In the genomic region with DNA sequence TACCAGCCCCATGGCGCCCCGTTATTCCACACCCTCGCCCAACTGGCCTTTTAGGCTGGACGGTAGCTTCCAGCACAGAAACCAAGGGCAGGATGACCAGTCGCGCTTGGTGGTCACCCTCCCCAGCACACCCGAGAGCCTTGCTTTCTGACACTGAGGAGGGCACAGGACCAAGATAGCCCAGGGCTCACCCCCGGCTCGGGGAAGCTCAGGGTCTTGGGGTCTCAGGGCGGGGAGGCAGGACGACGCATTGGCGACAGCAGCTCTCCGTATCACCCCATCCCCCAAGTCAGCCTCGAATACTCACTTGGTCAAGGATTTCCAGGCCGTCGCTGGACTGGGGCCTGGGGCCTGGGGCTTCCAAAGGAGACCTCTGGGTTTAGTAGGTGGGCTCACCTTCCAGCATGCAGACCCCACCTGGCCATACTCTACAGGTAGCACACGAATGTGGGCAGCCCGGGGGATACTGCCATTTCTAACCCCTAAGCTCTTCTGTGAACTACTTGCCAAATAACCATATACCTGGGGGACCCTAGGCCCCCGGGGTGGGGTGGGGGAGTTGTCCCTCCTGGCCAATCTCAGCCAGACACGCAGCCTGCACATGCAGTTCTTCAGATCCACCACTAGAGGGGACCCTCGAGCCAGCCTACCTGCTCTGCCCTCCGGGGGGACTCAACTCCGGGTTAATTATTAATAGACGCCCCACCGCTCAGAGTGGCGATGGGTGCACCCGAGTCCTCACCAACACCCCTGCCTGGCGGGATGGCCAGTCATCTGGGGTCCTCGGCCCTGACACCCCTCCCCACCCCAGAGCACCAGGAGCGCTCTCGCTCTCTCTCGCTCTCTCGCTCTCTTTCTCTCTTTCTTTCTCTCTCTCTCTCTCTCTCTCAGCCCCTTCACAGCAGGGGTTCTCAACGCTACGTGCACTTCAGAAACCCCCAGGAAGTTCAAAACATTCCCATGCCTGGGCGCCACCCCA, we compare ENCODE assay signal across 1 cellular context.
A peak's percentile ranks its signal among the peaks of the same experiment; 100 is the strongest.
TF ChIP-seq lines count a peak whose summit lies in the region.

No MANE protein-coding gene starts in this region.

TF ChIP-seq in HEK293, 187 proteins besides CTCF, POLR2A, EP300 and RAD21 (continued from another document):
- TF ChIP-seq, protein P1, sequence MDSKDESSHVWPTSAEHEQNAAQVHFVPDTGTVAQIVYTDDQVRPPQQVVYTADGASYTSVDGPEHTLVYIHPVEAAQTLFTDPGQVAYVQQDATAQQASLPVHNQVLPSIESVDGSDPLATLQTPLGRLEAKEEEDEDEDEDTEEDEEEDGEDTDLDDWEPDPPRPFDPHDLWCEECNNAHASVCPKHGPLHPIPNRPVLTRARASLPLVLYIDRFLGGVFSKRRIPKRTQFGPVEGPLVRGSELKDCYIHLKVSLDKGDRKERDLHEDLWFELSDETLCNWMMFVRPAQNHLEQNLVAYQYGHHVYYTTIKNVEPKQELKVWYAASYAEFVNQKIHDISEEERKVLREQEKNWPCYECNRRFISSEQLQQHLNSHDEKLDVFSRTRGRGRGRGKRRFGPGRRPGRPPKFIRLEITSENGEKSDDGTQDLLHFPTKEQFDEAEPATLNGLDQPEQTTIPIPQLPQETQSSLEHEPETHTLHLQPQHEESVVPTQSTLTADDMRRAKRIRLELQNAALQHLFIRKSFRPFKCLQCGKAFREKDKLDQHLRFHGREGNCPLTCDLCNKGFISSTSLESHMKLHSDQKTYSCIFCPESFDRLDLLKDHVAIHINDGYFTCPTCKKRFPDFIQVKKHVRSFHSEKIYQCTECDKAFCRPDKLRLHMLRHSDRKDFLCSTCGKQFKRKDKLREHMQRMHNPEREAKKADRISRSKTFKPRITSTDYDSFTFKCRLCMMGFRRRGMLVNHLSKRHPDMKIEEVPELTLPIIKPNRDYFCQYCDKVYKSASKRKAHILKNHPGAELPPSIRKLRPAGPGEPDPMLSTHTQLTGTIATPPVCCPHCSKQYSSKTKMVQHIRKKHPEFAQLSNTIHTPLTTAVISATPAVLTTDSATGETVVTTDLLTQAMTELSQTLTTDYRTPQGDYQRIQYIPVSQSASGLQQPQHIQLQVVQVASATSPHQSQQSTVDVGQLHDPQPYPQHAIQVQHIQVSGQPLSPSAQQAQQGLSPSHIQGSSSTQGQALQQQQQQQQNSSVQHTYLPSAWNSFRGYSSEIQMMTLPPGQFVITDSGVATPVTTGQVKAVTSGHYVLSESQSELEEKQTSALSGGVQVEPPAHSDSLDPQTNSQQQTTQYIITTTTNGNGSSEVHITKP (tag by site-specific recombination; IDR thresholded peaks at IDR 0.05) = peak; percentile 80
- TF ChIP-seq ZNF174 (tag by site-specific recombination; IDR thresholded peaks at IDR 0.05) (no peak), KLF16 (tag by site-specific recombination; IDR thresholded peaks at IDR 0.05) (0 out of 2 replicates have a peak, but pooled peaks have one; percentile 41), SCRT2 (tag by site-specific recombination; IDR thresholded peaks at IDR 0.05) (no peak), ZNF23 (tag by site-specific recombination; IDR thresholded peaks at IDR 0.05; ENCODE audit: borderline replicate concordance) (no peak), ZBTB48 (tag by site-specific recombination; IDR thresholded peaks at IDR 0.05) (no peak), FEZF1 (tag by site-specific recombination; IDR thresholded peaks at IDR 0.05) (no peak), ZBTB7A (tag by site-specific recombination; IDR thresholded peaks at IDR 0.05; ENCODE audit: low read depth) (no peak), ZNF157 (tag by site-specific recombination; IDR thresholded peaks at IDR 0.05) (no peak), ZNF184 (tag by site-specific recombination; IDR thresholded peaks at IDR 0.05) (no peak), ZNF768 (tag by site-specific recombination; IDR thresholded peaks at IDR 0.05) (no peak)
- TF ChIP-seq, protein P2, sequence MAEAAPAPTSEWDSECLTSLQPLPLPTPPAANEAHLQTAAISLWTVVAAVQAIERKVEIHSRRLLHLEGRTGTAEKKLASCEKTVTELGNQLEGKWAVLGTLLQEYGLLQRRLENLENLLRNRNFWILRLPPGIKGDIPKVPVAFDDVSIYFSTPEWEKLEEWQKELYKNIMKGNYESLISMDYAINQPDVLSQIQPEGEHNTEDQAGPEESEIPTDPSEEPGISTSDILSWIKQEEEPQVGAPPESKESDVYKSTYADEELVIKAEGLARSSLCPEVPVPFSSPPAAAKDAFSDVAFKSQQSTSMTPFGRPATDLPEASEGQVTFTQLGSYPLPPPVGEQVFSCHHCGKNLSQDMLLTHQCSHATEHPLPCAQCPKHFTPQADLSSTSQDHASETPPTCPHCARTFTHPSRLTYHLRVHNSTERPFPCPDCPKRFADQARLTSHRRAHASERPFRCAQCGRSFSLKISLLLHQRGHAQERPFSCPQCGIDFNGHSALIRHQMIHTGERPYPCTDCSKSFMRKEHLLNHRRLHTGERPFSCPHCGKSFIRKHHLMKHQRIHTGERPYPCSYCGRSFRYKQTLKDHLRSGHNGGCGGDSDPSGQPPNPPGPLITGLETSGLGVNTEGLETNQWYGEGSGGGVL (tag by site-specific recombination; IDR thresholded peaks at IDR 0.05) = no peak
- TF ChIP-seq, protein P3, sequence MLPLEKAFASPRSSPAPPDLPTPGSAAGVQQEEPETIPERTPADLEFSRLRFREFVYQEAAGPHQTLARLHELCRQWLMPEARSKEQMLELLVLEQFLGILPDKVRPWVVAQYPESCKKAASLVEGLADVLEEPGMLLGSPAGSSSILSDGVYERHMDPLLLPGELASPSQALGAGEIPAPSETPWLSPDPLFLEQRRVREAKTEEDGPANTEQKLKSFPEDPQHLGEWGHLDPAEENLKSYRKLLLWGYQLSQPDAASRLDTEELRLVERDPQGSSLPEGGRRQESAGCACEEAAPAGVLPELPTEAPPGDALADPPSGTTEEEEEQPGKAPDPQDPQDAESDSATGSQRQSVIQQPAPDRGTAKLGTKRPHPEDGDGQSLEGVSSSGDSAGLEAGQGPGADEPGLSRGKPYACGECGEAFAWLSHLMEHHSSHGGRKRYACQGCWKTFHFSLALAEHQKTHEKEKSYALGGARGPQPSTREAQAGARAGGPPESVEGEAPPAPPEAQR (tag by site-specific recombination; IDR thresholded peaks at IDR 0.05) = no peak
